39 cellular contexts compared by ENCODE assay signal in genomic region chr5:10910261-10910660, GRCh38.
"Had no signal": no experiment of that assay in that cellular context is flagged by ENCODE, and none has a peak within 500 bp of the region (broad histone marks: within the 10 kb centered on the region; RNA-seq: fewer than 3 reads in every experiment).

No MANE protein-coding gene starts in this region.

- H3K36me3 ChIP-seq: adrenal gland, ascending aorta, brain microvascular endothelial cell, breast epithelium, cardiac muscle cell had no signal

- H3K27me3 Mint-ChIP-seq: brain had no signal

- ATAC-seq: activated naive CD8-positive, alpha-beta T cell treated with anti-CD3 and anti-CD28 coated beads, Interleukin-2, amount 50 U/mL, for 24 hours; activated T-cell treated with anti-CD3 and anti-CD28 coated beads, Interleukin-2, amount 50 U/mL, for 4 hours; activated T-cell treated with anti-CD3 and anti-CD28 coated beads, Interleukin-2, amount 50 U/mL, for 72 hours; activated T-helper 17 cell treated with anti-CD3 and anti-CD28 coated beads, Interleukin-2, amount 50 U/mL, for 72 hours; body of pancreas had no signal

- H3K36me3 Mint-ChIP-seq: activated naive CD4-positive, alpha-beta T cell treated with anti-CD3 and anti-CD28 coated beads, Interleukin-2, amount 10 ng/mL, durations not matched to agents 7 days and 5 days; activated naive CD4-positive, alpha-beta T cell treated with anti-CD3 and anti-CD28 coated beads, Interleukin-2, amount 50 U/mL, for 24 hours; activated naive CD8-positive, alpha-beta T cell; activated naive CD8-positive, alpha-beta T cell treated with anti-CD3 and anti-CD28 coated beads for 36 hours; activated naive CD8-positive, alpha-beta T cell treated with anti-CD3 and anti-CD28 coated beads, Interleukin-2, amount 10 ng/mL, durations not matched to agents 7 days and 5 days; brain had no signal

- DNase-seq: activated effector memory CD4-positive, alpha-beta T cell treated with anti-CD3 and anti-CD28 coated beads, Interleukin-2, amount 50 U/mL, for 16 hours; activated effector memory CD4-positive, alpha-beta T cell treated with Interleukin-2 at 50 U/mL for 16 hours; activated gamma-delta T cell; activated gamma-delta T cell treated with Interleukin-2 at 50 U/mL for 16 hours; activated naive CD4-positive, alpha-beta T cell; activated naive CD4-positive, alpha-beta T cell treated with anti-CD3 and anti-CD28 coated beads for 36 hours; activated naive CD4-positive, alpha-beta T cell treated with anti-CD3 and anti-CD28 coated beads, Interleukin-2, amount 10 ng/mL, durations not matched to agents 7 days and 5 days; activated naive CD4-positive, alpha-beta T cell treated with anti-CD3 and anti-CD28 coated beads, Interleukin-2, amount 50 U/mL, for 16 hours; activated naive CD4-positive, alpha-beta T cell treated with Interleukin-2 at 50 U/mL for 16 hours; activated naive CD8-positive, alpha-beta T cell treated with anti-CD3 and anti-CD28 coated beads for 36 hours; activated naive CD8-positive, alpha-beta T cell treated with anti-CD3 and anti-CD28 coated beads, Interleukin-2, amount 10 ng/mL, durations not matched to agents 7 days and 5 days; activated naive CD8-positive, alpha-beta T cell treated with anti-CD3 and anti-CD28 coated beads, Interleukin-2, amount 50 U/mL, for 24 hours; activated T-cell treated with anti-CD3 and anti-CD28 coated beads for 4 hours; activated T-cell treated with anti-CD3 and anti-CD28 coated beads, Interleukin-2, amount 50 U/mL, for 1 hour; activated T-cell treated with anti-CD3 and anti-CD28 coated beads, Interleukin-2, amount 50 U/mL, for 24 hours; activated T-cell treated with anti-CD3 and anti-CD28 coated beads, Interleukin-2, amount 50 U/mL, for 4 hours; activated T-cell treated with anti-CD3 and anti-CD28 coated beads, Interleukin-2, amount 50 U/mL, for 48 hours; activated T-cell treated with anti-CD3 and anti-CD28 coated beads, Interleukin-2, amount 50 U/mL, for 72 hours; adrenal gland; amniotic stem cell; amygdala; anterior cingulate cortex; aorta; body of pancreas; brain microvascular endothelial cell; caudate nucleus; central memory CD4-positive, alpha-beta T cell; cerebellar nuclear complex had no signal

- H3K4me1 ChIP-seq: ascending aorta, body of pancreas, breast epithelium had no signal

- H3K4me3 ChIP-seq: adrenal gland, ascending aorta, body of pancreas, breast epithelium, cardiac muscle cell had no signal

- H3K9me3 ChIP-seq: adrenal gland, ascending aorta, body of pancreas, breast epithelium had no signal

- H3K9me3 Mint-ChIP-seq: activated naive CD4-positive, alpha-beta T cell treated with anti-CD3 and anti-CD28 coated beads for 36 hours; activated naive CD4-positive, alpha-beta T cell treated with anti-CD3 and anti-CD28 coated beads, Interleukin-2, amount 10 ng/mL, durations not matched to agents 7 days and 5 days; activated naive CD4-positive, alpha-beta T cell treated with anti-CD3 and anti-CD28 coated beads, Interleukin-2, amount 50 U/mL, for 24 hours; activated naive CD8-positive, alpha-beta T cell treated with anti-CD3 and anti-CD28 coated beads for 36 hours; activated naive CD8-positive, alpha-beta T cell treated with anti-CD3 and anti-CD28 coated beads, Interleukin-2, amount 10 ng/mL, durations not matched to agents 7 days and 5 days; activated naive CD8-positive, alpha-beta T cell treated with anti-CD3 and anti-CD28 coated beads, Interleukin-2, amount 50 U/mL, for 24 hours; activated T-cell treated with anti-CD3 and anti-CD28 coated beads, Interleukin-2, amount 50 U/mL, for 4 hours; activated T-cell treated with anti-CD3 and anti-CD28 coated beads, Interleukin-2, amount 50 U/mL, for 72 hours; activated T-helper 1 cell treated with anti-CD3 and anti-CD28 coated beads, Interleukin-12 subunit alpha, Interleukin-12 subunit beta, Interleukin-2, Interleukin-4 antibody, amounts not matched to agents 30 ng/mL and 10 ng/mL and 1 ng/mL, durations not matched to agents 14 hours and 24 hours and 36 hours; activated T-helper 2 cell treated with anti-CD3 and anti-CD28 coated beads, Interferon-gamma antibody, Interleukin-2, Interleukin-4, amounts not matched to agents 10 μg/mL and 5 μg/mL and 100 μg/mL, durations not matched to agents 14 hours and 24 hours and 36 hours; central memory CD8-positive, alpha-beta T cell had no signal

- H3K4me1 Mint-ChIP-seq: activated naive CD4-positive, alpha-beta T cell treated with anti-CD3 and anti-CD28 coated beads, Interleukin-2, amount 10 ng/mL, durations not matched to agents 7 days and 5 days; activated naive CD4-positive, alpha-beta T cell treated with anti-CD3 and anti-CD28 coated beads, Interleukin-2, amount 50 U/mL, for 24 hours; activated naive CD8-positive, alpha-beta T cell treated with anti-CD3 and anti-CD28 coated beads for 36 hours; activated naive CD8-positive, alpha-beta T cell treated with anti-CD3 and anti-CD28 coated beads, Interleukin-2, amount 10 ng/mL, durations not matched to agents 7 days and 5 days; activated naive CD8-positive, alpha-beta T cell treated with anti-CD3 and anti-CD28 coated beads, Interleukin-2, amount 50 U/mL, for 24 hours; activated T-helper 17 cell treated with anti-CD3 and anti-CD28 coated beads, Interleukin-2, amount 50 U/mL, for 72 hours; central memory CD8-positive, alpha-beta T cell had no signal

- H3K27me3 ChIP-seq: adrenal gland, ascending aorta, brain microvascular endothelial cell, breast epithelium, cardiac muscle cell had no signal

- H3K27ac Mint-ChIP-seq: activated naive CD4-positive, alpha-beta T cell treated with anti-CD3 and anti-CD28 coated beads for 36 hours; activated naive CD4-positive, alpha-beta T cell treated with anti-CD3 and anti-CD28 coated beads, Interleukin-2, amount 10 ng/mL, durations not matched to agents 7 days and 5 days; activated naive CD4-positive, alpha-beta T cell treated with anti-CD3 and anti-CD28 coated beads, Interleukin-2, amount 50 U/mL, for 24 hours; activated naive CD8-positive, alpha-beta T cell; activated naive CD8-positive, alpha-beta T cell treated with anti-CD3 and anti-CD28 coated beads for 36 hours; activated naive CD8-positive, alpha-beta T cell treated with anti-CD3 and anti-CD28 coated beads, Interleukin-2, amount 10 ng/mL, durations not matched to agents 7 days and 5 days; activated naive CD8-positive, alpha-beta T cell treated with anti-CD3 and anti-CD28 coated beads, Interleukin-2, amount 50 U/mL, for 24 hours; activated T-cell treated with anti-CD3 and anti-CD28 coated beads, Interleukin-2, amount 50 U/mL, for 24 hours; activated T-cell treated with anti-CD3 and anti-CD28 coated beads, Interleukin-2, amount 50 U/mL, for 72 hours; activated T-helper 1 cell treated with anti-CD3 and anti-CD28 coated beads, Interleukin-12 subunit alpha, Interleukin-12 subunit beta, Interleukin-2, Interleukin-4 antibody, amounts not matched to agents 30 ng/mL and 10 ng/mL and 1 ng/mL, durations not matched to agents 14 hours and 24 hours and 36 hours; activated T-helper 17 cell treated with anti-CD3 and anti-CD28 coated beads, Interleukin-2, amount 50 U/mL, for 72 hours; activated T-helper 2 cell treated with anti-CD3 and anti-CD28 coated beads, Interferon-gamma antibody, Interleukin-2, Interleukin-4, amounts not matched to agents 10 μg/mL and 5 μg/mL and 100 μg/mL, durations not matched to agents 14 hours and 24 hours and 36 hours; brain had no signal

- H3K4me3 Mint-ChIP-seq: activated naive CD4-positive, alpha-beta T cell treated with anti-CD3 and anti-CD28 coated beads for 36 hours; activated naive CD4-positive, alpha-beta T cell treated with anti-CD3 and anti-CD28 coated beads, Interleukin-2, amount 10 ng/mL, durations not matched to agents 7 days and 5 days; activated naive CD4-positive, alpha-beta T cell treated with anti-CD3 and anti-CD28 coated beads, Interleukin-2, amount 50 U/mL, for 24 hours; activated naive CD8-positive, alpha-beta T cell; activated naive CD8-positive, alpha-beta T cell treated with anti-CD3 and anti-CD28 coated beads for 36 hours; activated naive CD8-positive, alpha-beta T cell treated with anti-CD3 and anti-CD28 coated beads, Interleukin-2, amount 10 ng/mL, durations not matched to agents 7 days and 5 days; activated naive CD8-positive, alpha-beta T cell treated with anti-CD3 and anti-CD28 coated beads, Interleukin-2, amount 50 U/mL, for 24 hours; activated T-cell treated with anti-CD3 and anti-CD28 coated beads, Interleukin-2, amount 50 U/mL, for 24 hours; activated T-cell treated with anti-CD3 and anti-CD28 coated beads, Interleukin-2, amount 50 U/mL, for 4 hours; activated T-cell treated with anti-CD3 and anti-CD28 coated beads, Interleukin-2, amount 50 U/mL, for 72 hours; activated T-helper 1 cell treated with anti-CD3 and anti-CD28 coated beads, Interleukin-12 subunit alpha, Interleukin-12 subunit beta, Interleukin-2, Interleukin-4 antibody, amounts not matched to agents 30 ng/mL and 10 ng/mL and 1 ng/mL, durations not matched to agents 14 hours and 24 hours and 36 hours; activated T-helper 17 cell treated with anti-CD3 and anti-CD28 coated beads, Interleukin-2, amount 50 U/mL, for 72 hours; brain; central memory CD8-positive, alpha-beta T cell had no signal

- H3K27ac ChIP-seq: adrenal gland, ascending aorta, body of pancreas, brain microvascular endothelial cell, breast epithelium, cardiac muscle cell had no signal

- FAIRE-seq: bronchial epithelial cell had no signal
